In genomic region chr13:27979765-27980279, GRCh38 we compare ENCODE assay signal across 24 cellular contexts. TPM values are rescaled to one million over a fixed set of nuclear protein-coding genes. Genes with fewer than 3 reads are reported as not detected.
DNase-seq lines count a peak whose midpoint lies in the region; ATAC-seq, FAIRE-seq and TF ChIP-seq lines count a peak whose summit lies in the region.
"Had no signal": no experiment of that assay in that cellular context is flagged by ENCODE, and none has a peak within 500 bp of the region (broad histone marks: within the 10 kb centered on the region; RNA-seq: fewer than 3 reads in every experiment).

No MANE protein-coding gene starts in this region.

- H2AFZ ChIP-seq in H1 (ENCODE audit: low read length): no peak overlapping the region

- no peaks in the 10 kb centered on the region for H3K36me3 Mint-ChIP-seq in CD4-positive, alpha-beta memory T cell
- peaks cover 3% of the 10 kb centered on the region for H3K36me3 Mint-ChIP-seq in IgD-negative memory B cell
- H3K36me3 Mint-ChIP-seq: activated CD4-positive, alpha-beta memory T cell treated with anti-CD3 and anti-CD28 coated beads for 36 hours had no signal

- no peak overlapping the region for H3K56ac ChIP-seq in H1 (replicated peaks; ENCODE audit: insufficient read length, low read depth, low read length)

- H3K18ac ChIP-seq in H1 (ENCODE audit: extremely low read depth, low read length): no peak overlapping the region

- no peak overlapping the region for H2BK20ac ChIP-seq in H1 (ENCODE audit: low read length)

- H3K9me3 ChIP-seq in CD4-positive, alpha-beta memory T cell (ENCODE audit: control insufficient read depth in 1 of 2, low read length in 2 of 2): no peaks in the 10 kb centered on the region
- no peaks in the 10 kb centered on the region for H3K9me3 ChIP-seq in H1 (ENCODE audit: insufficient read depth in 2 of 2, low read depth in 1 of 2, low read length in 1 of 2)

- H3K27me3 ChIP-seq in CD4-positive, alpha-beta memory T cell (ENCODE audit: insufficient read depth, low read length): peaks cover 14% of the 10 kb centered on the region
- H3K27me3 ChIP-seq in H1 (replicated peaks in 1 of 4; ENCODE audit: control insufficient read depth in 3 of 4, extremely low read depth in 1 of 4, insufficient read depth in 3 of 4, low read length in 3 of 4): peaks cover 87 to 97% (median 94%) of the 10 kb centered on the region in 4 experiments
- H3K27me3 ChIP-seq in brain microvascular endothelial cell (replicated peaks): peaks cover 82% of the 10 kb centered on the region

- peaks cover 0 to 3% (median 0%) of the 10 kb centered on the region in 8 donors for H3K9me3 Mint-ChIP-seq in CD4-positive, alpha-beta memory T cell
- no peaks in the 10 kb centered on the region for H3K9me3 Mint-ChIP-seq in IgD-negative memory B cell
- H3K9me3 Mint-ChIP-seq: activated CD4-positive, alpha-beta memory T cell treated with anti-CD3 and anti-CD28 coated beads for 36 hours; nephron had no signal

- POLR2A ChIA-PET in CD4-positive, alpha-beta memory T cell (lab: Charles Lee; ENCODE audit: partially characterized antibody): no interaction called here
- POLR2A ChIA-PET in H1 (lab: Charles Lee; ENCODE audit: partially characterized antibody): interaction anchor here (0.6 to 5.0 kb wide), 2 partner anchors 13 to 612 kb away, joined by 3 to 31 read pairs; partner anchors contain the start of gene CDX2

- H3K23me2 ChIP-seq in H1 (ENCODE audit: low read depth, low read length): peaks cover 2% of the 10 kb centered on the region; the same call in 1 of the 2 replicates

- H3K4me2 ChIP-seq in H1 (ENCODE audit: insufficient read depth in 1 of 2, low read depth in 2 of 2, low read length in 2 of 2): peak overlapping the region in 1 of 2 experiments; percentile 52; a peak in 2 of 4 replicates

- peak overlapping the region in 7 of 8 donors; percentile 21 to 71 (median 57) for H3K4me3 Mint-ChIP-seq in CD4-positive, alpha-beta memory T cell
- H3K4me3 Mint-ChIP-seq in IgD-negative memory B cell: peak overlapping the region; percentile 61 to 89 (median 66)
- H3K4me3 Mint-ChIP-seq: activated CD4-positive, alpha-beta memory T cell treated with anti-CD3 and anti-CD28 coated beads for 36 hours had no signal

- no peaks in the 10 kb centered on the region for H3K79me1 ChIP-seq in H1 (ENCODE audit: low read depth, low read length)

- no peak for TF ChIP-seq CTCF in H1 (IDR thresholded peaks at IDR 0.05; ENCODE audit: control extremely low read depth in 1 of 3, insufficient read depth in 1 of 3, low read depth in 1 of 3, low read length in 3 of 3)
- TF ChIP-seq CTCF in brain microvascular endothelial cell (IDR thresholded peaks at IDR 0.05; ENCODE audit: low read depth, low read length, missing control alignments): no peak

- DNase-seq in CD4-positive, alpha-beta memory T cell: no peak
- no peak for DNase-seq in H1 (ENCODE audit: low read depth in 1 of 2, low spot score in 2 of 2)
- peak; percentile 66 for DNase-seq in posterior vena cava (ENCODE audit: low spot score)
- no peak for DNase-seq in brain microvascular endothelial cell
- no peak for DNase-seq in cerebellum (ENCODE audit: low spot score)
- DNase-seq in NCI-H1105 treated with DMSO at 0.1 percent for 48 hours (lab: John Stamatoyannopoulos, UW): no peak
- DNase-seq: activated CD4-positive, alpha-beta memory T cell treated with anti-CD3 and anti-CD28 coated beads for 36 hours; activated T-cell treated with anti-CD3 and anti-CD28 coated beads, Interleukin-2, amount 50 U/mL, for 1 hour; CD4-positive, CD25-positive, alpha-beta regulatory T cell; DMS79 treated with DMSO at 0.1 percent for 48 hours; effector CD8-positive, alpha-beta T cell; H9; NCI-H1930; NCI-H446 treated with DMSO at 0.1 percent for 48 hours; NK-92 treated with Interleukin-12 subunit alpha and Interleukin-12 subunit beta, amount 100 ng/mL, for 24 hours had no signal

- peaks cover 10 to 42% (median 21%) of the 10 kb centered on the region in 4 donors for H3K4me1 Mint-ChIP-seq in CD4-positive, alpha-beta memory T cell
- H3K4me1 Mint-ChIP-seq in IgD-negative memory B cell: peaks cover 14 to 26% (median 22%) of the 10 kb centered on the region in 3 donors

- H2BK5ac ChIP-seq in H1 (ENCODE audit: low read depth, low read length): no peak overlapping the region

- no peak overlapping the region for H3K4ac ChIP-seq in H1 (replicated peaks; ENCODE audit: insufficient read length, low read depth, low read length)

- WGBS in H1 (ENCODE audit: extremely low coverage in 1 of 2, insufficient coverage in 1 of 2, insufficient read length in 1 of 2, insufficient replicate concordance in 2 of 2, low coverage in 1 of 2, low lambda C conversion rate in 2 of 2, missing lambda C conversion rate in 1 of 2), 2 experiments: 12% methylated on average over 15 of the region's 15 CpGs; no CpG with 5 or more reads in 1 of the 2 experiments

- H4K20me1 ChIP-seq in H1 (replicated peaks in 1 of 2; ENCODE audit: control insufficient read depth in 1 of 2, insufficient read depth in 2 of 2, low read length in 2 of 2): peaks cover 17 to 41% of the 10 kb centered on the region in 2 experiments

- H3K9ac ChIP-seq in H1 (replicated peaks in 1 of 4; ENCODE audit: extremely low read depth in 1 of 4, low read depth in 3 of 4, low read length in 3 of 4): no peak overlapping the region

- TF ChIP-seq RAD21 in H1 (IDR thresholded peaks at IDR 0.05 in 1 of 2, conservative IDR thresholded peaks at IDR 0.05 in 1 of 2; ENCODE audit: low read depth in 2 of 2, low read length in 2 of 2): no peak

- in situ Hi-C loops in brain microvascular endothelial cell (cut with HindIII; ENCODE audit: low pct_ligation_motif_present, low sequenced_read_pairs): no loop called here

- no peak overlapping the region for H4K8ac ChIP-seq in H1 (ENCODE audit: extremely low read depth, insufficient read depth, low read length)

- H3K36me3 ChIP-seq in CD4-positive, alpha-beta memory T cell (ENCODE audit: insufficient read depth, low read length): no peaks in the 10 kb centered on the region
- H3K36me3 ChIP-seq in H1 (ENCODE audit: control insufficient read depth in 2 of 4, insufficient read depth in 4 of 4, low read length in 3 of 4) (peaks cover 0 to 11% (median 0%) of the 10 kb centered on the region in 4 experiments; a peak in 1 of 8 replicates), brain microvascular endothelial cell (replicated peaks) (no peaks in the 10 kb centered on the region)
- H3K36me3 ChIP-seq: cardiac muscle cell had no signal

- no peak overlapping the region for H2BK120ac ChIP-seq in H1 (replicated peaks; ENCODE audit: low read depth, low read length)

- no peak overlapping the region for H3K27ac Mint-ChIP-seq in CD4-positive, alpha-beta memory T cell
- peak overlapping the region; percentile 33 to 89 (median 78) for H3K27ac Mint-ChIP-seq in IgD-negative memory B cell
- H3K27ac Mint-ChIP-seq: activated CD4-positive, alpha-beta memory T cell treated with anti-CD3 and anti-CD28 coated beads for 36 hours; CD4-positive, CD25-positive, alpha-beta regulatory T cell; H9; nephron had no signal

- H3K79me2 ChIP-seq in H1 (ENCODE audit: control insufficient read depth in 1 of 2, insufficient read depth in 2 of 2, low read length in 2 of 2): no peaks in the 10 kb centered on the region

- peaks cover 61 to 68% of the 10 kb centered on the region in 2 donors for H3K27me3 Mint-ChIP-seq in CD4-positive, alpha-beta memory T cell
- H3K27me3 Mint-ChIP-seq in IgD-negative memory B cell: peaks cover 63% of the 10 kb centered on the region

- no peak overlapping the region for H3K4me3 ChIP-seq in CD4-positive, alpha-beta memory T cell (ENCODE audit: low read length in 2 of 2)
- H3K4me3 ChIP-seq in H1 (ENCODE audit: extremely low read depth in 1 of 4, insufficient read depth in 2 of 4, low read depth in 3 of 4, low read length in 4 of 4): no peak overlapping the region
- no peak overlapping the region for H3K4me3 ChIP-seq in brain microvascular endothelial cell (ENCODE audit: low read depth, low read length)
- H3K4me3 ChIP-seq: cardiac muscle cell, lung had no signal

- CTCF ChIA-PET in CD4-positive, alpha-beta memory T cell (lab: Charles Lee; ENCODE audit: partially characterized antibody): interaction anchor here (1.1 to 13.0 kb wide), 3 partner anchors 151 to 619 kb away, joined by 4 to 189 read pairs (median 6); no protein-coding TSS in a partner anchor
- CTCF ChIA-PET in H1 (lab: Charles Lee; ENCODE audit: partially characterized antibody): interaction anchor here (0.6 to 20.5 kb wide), 7 partner anchors 12 to 318 kb away, joined by 3 to 283 read pairs (median 10); partner anchors contain the start of genes CDX2 and PDX1

- H3K4me1 ChIP-seq in CD4-positive, alpha-beta memory T cell (ENCODE audit: insufficient read depth, low read length): peaks cover 11% of the 10 kb centered on the region
- peaks cover 0 to 13% (median 5%) of the 10 kb centered on the region in 4 experiments; a peak in 5 of 7 replicates for H3K4me1 ChIP-seq in H1 (replicated peaks in 1 of 4; ENCODE audit: control insufficient read depth in 3 of 4, insufficient read depth in 4 of 4, low read length in 3 of 4)

- no peak for TF ChIP-seq EP300 in H1 (IDR thresholded peaks at IDR 0.05; ENCODE audit: borderline replicate concordance in 1 of 2, low read depth in 2 of 2, low read length in 2 of 2)

- FAIRE-seq in H1 (lab: Jason Lieb, UNC): no peak
- FAIRE-seq: GM18507, islet of Langerhans had no signal

- H3K27ac ChIP-seq in CD4-positive, alpha-beta memory T cell (ENCODE audit: low read depth, low read length): no peak overlapping the region
- no peak overlapping the region for H3K27ac ChIP-seq in H1 (ENCODE audit: low read depth, low read length)
- no peak overlapping the region for H3K27ac ChIP-seq in brain microvascular endothelial cell
- H3K27ac ChIP-seq: cardiac muscle cell had no signal

- no peak overlapping the region for H2AK5ac ChIP-seq in H1 (ENCODE audit: low read depth, low read length)

- no peak overlapping the region for H3K14ac ChIP-seq in H1 (ENCODE audit: insufficient read length)

- no peak for ATAC-seq in GM18858 (IDR thresholded peaks at IDR 0.05; ENCODE audit: unreplicated experiment)

- TF ChIP-seq POLR2A in H1 (IDR thresholded peaks at IDR 0.05; ENCODE audit: control extremely low read depth in 1 of 2, low read depth in 2 of 2, low read length in 2 of 2): no peak

- intact Hi-C loops in CD4-positive, alpha-beta memory T cell (cut with micrococcal nuclease): no loop called here
- intact Hi-C loops in posterior vena cava (cut with DNase I): loop anchor here (5.0 to 10.0 kb wide), 5 partner anchors 148 to 1035 kb away; no protein-coding TSS in a partner anchor

- no peak overlapping the region for H3K23ac ChIP-seq in H1 (ENCODE audit: insufficient read length)

- peak overlapping the region; percentile 55; the same call in 1 of the 2 replicates for H2BK12ac ChIP-seq in H1 (ENCODE audit: low read depth, low read length)

- H4K91ac ChIP-seq in H1 (replicated peaks; ENCODE audit: insufficient read length, low read length): no peak overlapping the region

- no peak overlapping the region for H4K5ac ChIP-seq in H1 (ENCODE audit: insufficient read length, low read depth, low read length)

- H2BK15ac ChIP-seq in H1 (ENCODE audit: low read length): no peak overlapping the region; the same call in 1 of the 2 replicates

RNA-seq across cellular contexts. Expression of gene URAD, which starts 8.7 kb away (rescaled TPM):
- total RNA-seq in CD4-positive, alpha-beta memory T cell: not detected
- not detected for polyA plus RNA-seq in CD4-positive, alpha-beta memory T cell
- polyA plus RNA-seq in IgD-negative memory B cell (not detected), H1 (2011; rRNA removed) (not detected in 2 replicates)
- not detected in 2 replicates for total RNA-seq in H1 (2021; fragmentation: NEBNext Ultra II Directional; extraction: Animal tissue kit (Norgen Biotek cat#: 25700))
- polyA plus RNA-seq in H1 (2011; cell fraction: cytosol; rRNA removed): not detected
- polyA plus RNA-seq in H1 (2011; cell fraction: nucleus; rRNA removed): not detected
- not detected in 4 replicates for polyA plus RNA-seq in H1 (2012, experiment 1 of 2)
- not detected for polyA plus RNA-seq in H1 (2012, experiment 2 of 2)
- not detected for polyA plus RNA-seq in H1 (2013, experiment 1 of 2)
- not detected for polyA plus RNA-seq in H1 (2013, experiment 2 of 2)
- polyA minus RNA-seq in H1 (2011; rRNA and poly(A)+ RNA removed): not detected in 2 replicates
- not detected for polyA minus RNA-seq in H1 (2011; cell fraction: cytosol; rRNA and poly(A)+ RNA removed)
- not detected for polyA minus RNA-seq in H1 (2011; cell fraction: nucleus; rRNA and poly(A)+ RNA removed)
- total RNA-seq in posterior vena cava (not detected), cerebellum (not detected)
- total RNA-seq: activated CD4-positive, alpha-beta memory T cell treated with anti-CD3 and anti-CD28 coated beads for 36 hours; cardiac muscle cell; CD4-positive, CD25-positive, alpha-beta regulatory T cell; H9; lung; renal cortical epithelial cell; urinary bladder had no signal
- polyA plus RNA-seq: cardiac muscle cell; CD4-positive, CD25-positive, alpha-beta regulatory T cell; lung; urinary bladder had no signal

RNA-seq across cellular contexts. Expression of gene CDX2, which starts 10.7 kb away (rescaled TPM):
- total RNA-seq in CD4-positive, alpha-beta memory T cell: not detected
- not detected for polyA plus RNA-seq in CD4-positive, alpha-beta memory T cell
- polyA plus RNA-seq in IgD-negative memory B cell (not detected), H1 (2011; rRNA removed) (not detected in 2 replicates)
- 0.09 TPM in 1 of 2 replicates, not detected in the other for total RNA-seq in H1 (2021; fragmentation: NEBNext Ultra II Directional; extraction: Animal tissue kit (Norgen Biotek cat#: 25700))
- not detected for polyA plus RNA-seq in H1 (2011; cell fraction: cytosol; rRNA removed)
- 0.03 TPM for polyA plus RNA-seq in H1 (2011; cell fraction: nucleus; rRNA removed)
- polyA plus RNA-seq in H1 (2012, experiment 1 of 2): 0.04 to 0.08 TPM (median 0.05 TPM) in 3 of 4 replicates, not detected in the other
- 0.13 TPM for polyA plus RNA-seq in H1 (2012, experiment 2 of 2)
- polyA plus RNA-seq in H1 (2013, experiment 1 of 2): 0.06 TPM
- polyA plus RNA-seq in H1 (2013, experiment 2 of 2): 0.17 TPM
- 0.06 TPM in 1 of 2 replicates, not detected in the other for polyA minus RNA-seq in H1 (2011; rRNA and poly(A)+ RNA removed)
- not detected for polyA minus RNA-seq in H1 (2011; cell fraction: cytosol; rRNA and poly(A)+ RNA removed)
- not detected for polyA minus RNA-seq in H1 (2011; cell fraction: nucleus; rRNA and poly(A)+ RNA removed)
- total RNA-seq in posterior vena cava (not detected), cerebellum (not detected)
- total RNA-seq: activated CD4-positive, alpha-beta memory T cell treated with anti-CD3 and anti-CD28 coated beads for 36 hours; cardiac muscle cell; CD4-positive, CD25-positive, alpha-beta regulatory T cell; H9; renal cortical epithelial cell; urinary bladder had no signal
- polyA plus RNA-seq: cardiac muscle cell; CD4-positive, CD25-positive, alpha-beta regulatory T cell; lung; urinary bladder had no signal

Comparison
In these comparisons a context has a peak if more than half of its experiments do, and no peak if none do; other contexts are left out.
1. H3K27ac Mint-ChIP-seq: peak in IgD-negative memory B cell (3 of 3); none in CD4-positive, alpha-beta memory T cell (0 of 7).